ENCODE assay signal across 7 cellular contexts in the genomic region with DNA sequence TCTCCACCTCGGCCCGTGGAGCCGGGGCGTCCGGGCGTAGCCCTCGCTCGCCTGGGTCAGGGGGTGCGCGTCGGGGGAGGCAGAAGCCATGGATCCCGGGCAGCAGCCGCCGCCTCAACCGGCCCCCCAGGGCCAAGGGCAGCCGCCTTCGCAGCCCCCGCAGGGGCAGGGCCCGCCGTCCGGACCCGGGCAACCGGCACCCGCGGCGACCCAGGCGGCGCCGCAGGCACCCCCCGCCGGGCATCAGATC. TPM values are rescaled to one million over a fixed set of nuclear protein-coding genes. Genes with fewer than 3 reads are reported as not detected.
DNase-seq lines count a peak whose midpoint lies in the region; ATAC-seq and TF ChIP-seq lines count a peak whose summit lies in the region.

No MANE protein-coding gene starts in this region.

- H3K36me3 Mint-ChIP-seq in naive B cell, result peaks cover 0 to 8% of the 10 kb centered on the region in 2 donors

- ATAC-seq in GM19351 (IDR thresholded peaks at IDR 0.05; ENCODE audit: unreplicated experiment) (peak; percentile 32), HG03196 (IDR thresholded peaks at IDR 0.05; ENCODE audit: unreplicated experiment) (peak; percentile 16), naive B cell (ENCODE audit: low read depth in 2 of 2) (no peak)

- peak overlapping the region; percentile 87 for H3K4me3 ChIP-seq in choroid plexus epithelial cell (ENCODE audit: low read depth, low read length)

- DNase-seq in choroid plexus epithelial cell (ENCODE audit: low read depth), result no peak
- DNase-seq in naive B cell, result no peak
- DNase-seq in SK-N-DZ (ENCODE audit: low spot score), result no peak
- DNase-seq in stimulated activated CD4-positive, alpha-beta T cell treated with anti-CD3 and anti-CD28 coated beads, Interleukin-4, amount 100 ng/mL, for 4 hours, result no peak
- no peak for DNase-seq in activated CD4-positive, CD25-positive, alpha-beta regulatory T cell treated with anti-CD3 and anti-CD28 coated beads, Interleukin-2, amount 50 U/mL, for 72 hours

- no peak for TF ChIP-seq CTCF in choroid plexus epithelial cell (conservative IDR thresholded peaks at IDR 0.05; ENCODE audit: low read depth, low read length)

- peak overlapping the region in 1 of 6 donors; percentile 59 for H3K27ac Mint-ChIP-seq in naive B cell

- H3K4me1 Mint-ChIP-seq in naive B cell, result peaks cover 4 to 20% (median 16%) of the 10 kb centered on the region in 3 donors

- peaks cover 47 to 64% (median 52%) of the 10 kb centered on the region in 3 donors for H3K27me3 Mint-ChIP-seq in naive B cell

- H3K4me3 Mint-ChIP-seq in naive B cell, result peak overlapping the region in 5 of 8 donors; percentile 27 to 97 (median 75)

- H3K9me3 Mint-ChIP-seq in naive B cell, result peaks cover 0 to 2% (median 0%) of the 10 kb centered on the region in 7 donors

RNA-seq across cellular contexts. Expression of a gene that starts 0.4 kb away (rescaled TPM):
- polyA plus RNA-seq in naive B cell (ENCODE audit: low read depth in 6 of 6), result not detected
- 1.8 and 2.3 TPM in 2 replicates for polyA plus RNA-seq in SK-N-DZ (2014; cell fraction: cytosol; rRNA removed)
- 0.50 and 0.91 TPM in 2 replicates for polyA plus RNA-seq in SK-N-DZ (2014; cell fraction: nucleus; rRNA removed)

Comparison
In these comparisons a context has a peak if more than half of its experiments do, and no peak if none do; other contexts are left out.
1. ATAC-seq: peak in GM19351 (single experiment) and HG03196 (single experiment); none in naive B cell (0 of 2).